ENCODE assay signal across 30 cellular contexts in genomic region chr9:128285033-128285784, GRCh38. TPM values are rescaled to one million over a fixed set of nuclear protein-coding genes. Genes with fewer than 3 reads are reported as not detected.
DNase-seq lines count a peak whose midpoint lies in the region; ATAC-seq and TF ChIP-seq lines count a peak whose summit lies in the region.
"Had no signal": no experiment of that assay in that cellular context is flagged by ENCODE, and none has a peak within 500 bp of the region (broad histone marks: within the 10 kb centered on the region; RNA-seq: fewer than 3 reads in every experiment).

No MANE protein-coding gene starts in this region.

- H4K8ac ChIP-seq in neuronal stem cell (ENCODE audit: low read depth, low read length) = no peak overlapping the region

- ATAC-seq in CD8-positive, alpha-beta T cell = no peak
- ATAC-seq in PC-3 = no peak

- H2BK5ac ChIP-seq in neuronal stem cell (ENCODE audit: low read length) = no peak overlapping the region

- no peak overlapping the region for H3K4me2 ChIP-seq in neuronal stem cell (ENCODE audit: insufficient read depth, low read length, poor library complexity, severe bottlenecking)
- no peak overlapping the region for H3K4me2 ChIP-seq in PC-3 (ENCODE audit: low read length)

- H3K4me3 ChIP-seq in neuronal stem cell (ENCODE audit: low read length in 2 of 2) = no peak overlapping the region
- no peak overlapping the region for H3K4me3 ChIP-seq in CD8-positive, alpha-beta T cell (ENCODE audit: low read depth, low read length)
- H3K4me3 ChIP-seq in PC-3 (ENCODE audit: low read length) = no peak overlapping the region
- H3K4me3 ChIP-seq: colonic mucosa, sigmoid colon, stomach, tibial nerve had no signal

- H3K14ac ChIP-seq in neuronal stem cell (ENCODE audit: low read length) = no peak overlapping the region

- no peak overlapping the region for H2BK12ac ChIP-seq in neuronal stem cell (ENCODE audit: low read length)

- H3K27me3 ChIP-seq in neuronal stem cell (ENCODE audit: control insufficient read depth in 3 of 3, insufficient read depth in 3 of 3, low read depth in 1 of 3, low read length in 3 of 3) = no peaks in the 10 kb centered on the region
- H3K27me3 ChIP-seq in CD8-positive, alpha-beta T cell (ENCODE audit: insufficient read depth, low read length) = no peaks in the 10 kb centered on the region
- no peaks in the 10 kb centered on the region for H3K27me3 ChIP-seq in PC-3 (ENCODE audit: low read length)
- H3K27me3 ChIP-seq: colonic mucosa, sigmoid colon, stomach, tibial nerve had no signal

- H4K91ac ChIP-seq in neuronal stem cell (ENCODE audit: low read depth, low read length, poor library complexity) = no peak overlapping the region

- no peak overlapping the region for H3K4me3 Mint-ChIP-seq in CD8-positive, alpha-beta T cell
- H3K4me3 Mint-ChIP-seq: activated naive CD8-positive, alpha-beta T cell treated with anti-CD3 and anti-CD28 coated beads, Interleukin-2, amount 10 ng/mL, durations not matched to agents 7 days and 5 days; activated T-cell treated with anti-CD3 and anti-CD28 coated beads, Interleukin-2, amount 50 U/mL, for 24 hours; IgD-negative memory B cell had no signal

- H2AFZ ChIP-seq in neuronal stem cell (ENCODE audit: low read length) (no peak overlapping the region), PC-3 (ENCODE audit: low read length) (no peak overlapping the region)

- CTCF ChIA-PET in CD8-positive, alpha-beta T cell (lab: Charles Lee) = interaction anchor here (1.6 kb wide), 1 partner anchor 10 kb away, joined by 4 read pairs; no protein-coding TSS in a partner anchor
- CTCF ChIA-PET in PC-3 (lab: Charles Lee) = interaction anchor here (0.5 kb wide), 1 partner anchor 136 kb away, joined by 6 read pairs; the partner anchor contains the start of gene CERCAM

- H3K36me3 Mint-ChIP-seq in CD8-positive, alpha-beta T cell = peaks cover 28% of the 10 kb centered on the region

- H3K23ac ChIP-seq in neuronal stem cell (ENCODE audit: low read depth, low read length, poor library complexity) = peak overlapping the region; percentile 81

- no TSS peak for BruUV-seq in PC-3 (replicated peaks; lab: Mats Ljungman, UMichigan)

- no CpG with 5 or more reads among the region's 12 CpGs for WGBS in neuronal stem cell (ENCODE audit: extremely low coverage in 2 of 2, insufficient read length in 2 of 2, insufficient replicate concordance in 1 of 2), 2 donors

- no peak overlapping the region for H2BK120ac ChIP-seq in neuronal stem cell (ENCODE audit: low read depth, low read length)

- no peaks in the 10 kb centered on the region for H4K20me1 ChIP-seq in PC-3 (ENCODE audit: low read length)

- H3F3A ChIP-seq in PC-3 (ENCODE audit: low read length, unreplicated experiment) = no peaks in the 10 kb centered on the region

- H3K4me1 ChIP-seq in neuronal stem cell (ENCODE audit: control insufficient read depth in 2 of 2, insufficient read depth in 1 of 2, low read depth in 1 of 2, low read length in 2 of 2) = no peaks in the 10 kb centered on the region
- H3K4me1 ChIP-seq in CD8-positive, alpha-beta T cell (ENCODE audit: insufficient read depth, low read length) = no peaks in the 10 kb centered on the region
- H3K4me1 ChIP-seq in PC-3 (ENCODE audit: insufficient read depth, low read length) = no peaks in the 10 kb centered on the region
- H3K4me1 ChIP-seq: colonic mucosa, tibial nerve had no signal

- no peak overlapping the region for H2BK15ac ChIP-seq in neuronal stem cell (ENCODE audit: low read length)

- H3K36me3 ChIP-seq in neuronal stem cell (replicated peaks in 1 of 2; ENCODE audit: control insufficient read depth in 2 of 2, insufficient read depth in 2 of 2, low read length in 2 of 2) = peaks cover 6 to 30% of the 10 kb centered on the region in 2 donors
- no peaks in the 10 kb centered on the region for H3K36me3 ChIP-seq in CD8-positive, alpha-beta T cell (ENCODE audit: insufficient read depth, low read length)
- H3K36me3 ChIP-seq in PC-3 (ENCODE audit: low read depth, low read length) = no peaks in the 10 kb centered on the region
- H3K36me3 ChIP-seq: colonic mucosa had no signal

- no peak overlapping the region for H3K18ac ChIP-seq in neuronal stem cell (ENCODE audit: low read length)

- H3K9me3 ChIP-seq in neuronal stem cell (replicated peaks in 1 of 2; ENCODE audit: control insufficient read depth in 2 of 2, insufficient read depth in 1 of 2, low read depth in 1 of 2, low read length in 2 of 2) (no peaks in the 10 kb centered on the region), PC-3 (ENCODE audit: low read length) (no peaks in the 10 kb centered on the region)
- no peaks in the 10 kb centered on the region for H3K9me3 ChIP-seq in CD8-positive, alpha-beta T cell (ENCODE audit: low read length)
- H3K9me3 ChIP-seq: colonic mucosa, sigmoid colon, stomach, tibial nerve had no signal

- H3K9ac ChIP-seq in neuronal stem cell (ENCODE audit: low read depth, low read length, poor library complexity) = peak overlapping the region; percentile 30
- no peak overlapping the region for H3K9ac ChIP-seq in PC-3 (ENCODE audit: low read length)

- peaks cover under 1% of the 10 kb centered on the region for H3K4me1 Mint-ChIP-seq in CD8-positive, alpha-beta T cell (ENCODE audit: low read depth)
- H3K4me1 Mint-ChIP-seq: IgD-negative memory B cell had no signal

- intact Hi-C loops in CD8-positive, alpha-beta T cell (cut with DNase I, micrococcal nuclease) = no loop called here
- intact Hi-C loops in PC-3 (cut with micrococcal nuclease) = no loop called here

- H3K27ac ChIP-seq in neuronal stem cell (replicated peaks; ENCODE audit: low read length) (no peak overlapping the region), PC-3 (ENCODE audit: low read length) (no peak overlapping the region)
- H3K27ac ChIP-seq in CD8-positive, alpha-beta T cell (ENCODE audit: low read depth, low read length) = no peak overlapping the region
- H3K27ac ChIP-seq: 22Rv1, colonic mucosa, sigmoid colon, stomach, tibial nerve had no signal

- POLR2A ChIA-PET in CD8-positive, alpha-beta T cell (lab: Charles Lee) = interaction anchor here (0.6 kb wide), 1 partner anchor 477 kb away, joined by 4 read pairs; no protein-coding TSS in a partner anchor
- POLR2A ChIA-PET in PC-3 (lab: Charles Lee; ENCODE audit: unreplicated experiment) = no interaction called here

- no peaks in the 10 kb centered on the region for H3K9me2 ChIP-seq in PC-3 (replicated peaks; ENCODE audit: low read length)

- no peak overlapping the region for H3K4ac ChIP-seq in neuronal stem cell (ENCODE audit: low read length)

- H2AK5ac ChIP-seq in neuronal stem cell (ENCODE audit: low read depth, low read length) = no peak overlapping the region

- DNase-seq in DMS 273 (lab: John Stamatoyannopoulos, UW; ENCODE audit: unreplicated experiment) (peak; percentile 22), DMS 273 treated with DMSO at 0.1 percent for 48 hours (lab: John Stamatoyannopoulos, UW) (no peak), NAMALWA (ENCODE audit: low spot score) (peak; percentile 76), cerebellum (ENCODE audit: low spot score) (peak; percentile 58), neuronal stem cell (ENCODE audit: low spot score) (no peak), PC-3 (no peak), ureter (ENCODE audit: low spot score) (no peak)
- DNase-seq in CD8-positive, alpha-beta T cell = no peak
- DNase-seq: activated effector memory CD4-positive, alpha-beta T cell treated with anti-CD3 and anti-CD28 coated beads, Interleukin-2, amount 50 U/mL, for 16 hours; activated naive CD8-positive, alpha-beta T cell treated with anti-CD3 and anti-CD28 coated beads, Interleukin-2, amount 10 ng/mL, durations not matched to agents 7 days and 5 days; activated T-cell treated with anti-CD3 and anti-CD28 coated beads, Interleukin-2, amount 50 U/mL, for 24 hours; aorta; colonic mucosa; effector memory CD4-positive, alpha-beta T cell; EL; islet precursor cell; left ventricle myocardium superior; NCI-H1092; NCI-H1694; NCI-H510A treated with DMSO at 0.1 percent for 48 hours; nucleus accumbens; SHP77; sigmoid colon; stimulated activated CD4-positive, alpha-beta T cell treated with anti-CD3 and anti-CD28 coated beads, Interleukin-12 subunit alpha, Interleukin-12 subunit beta, amount 100 ng/mL, for 4 hours; stimulated activated CD4-positive, alpha-beta T cell treated with anti-CD3 and anti-CD28 coated beads, Interleukin-2, amount 100 ng/mL, for 48 hours; stomach; SW 1271 had no signal

- TF ChIP-seq CTCF in CD8-positive, alpha-beta T cell (IDR thresholded peaks at IDR 0.05) = no peak
- TF ChIP-seq CTCF in PC-3 (conservative IDR thresholded peaks at IDR 0.05; ENCODE audit: low read depth, low read length) = no peak

- H3K9me3 Mint-ChIP-seq in CD8-positive, alpha-beta T cell = no peaks in the 10 kb centered on the region
- H3K9me3 Mint-ChIP-seq: activated naive CD8-positive, alpha-beta T cell treated with anti-CD3 and anti-CD28 coated beads, Interleukin-2, amount 10 ng/mL, durations not matched to agents 7 days and 5 days; activated T-cell treated with anti-CD3 and anti-CD28 coated beads, Interleukin-2, amount 50 U/mL, for 24 hours; IgD-negative memory B cell had no signal

- no peak overlapping the region for H3K27ac Mint-ChIP-seq in CD8-positive, alpha-beta T cell
- H3K27ac Mint-ChIP-seq: activated naive CD8-positive, alpha-beta T cell treated with anti-CD3 and anti-CD28 coated beads, Interleukin-2, amount 10 ng/mL, durations not matched to agents 7 days and 5 days; activated T-cell treated with anti-CD3 and anti-CD28 coated beads, Interleukin-2, amount 50 U/mL, for 24 hours; IgD-negative memory B cell had no signal

- H3K79me1 ChIP-seq in neuronal stem cell (ENCODE audit: low read depth, low read length) = no peaks in the 10 kb centered on the region

- H3K79me2 ChIP-seq in PC-3 (ENCODE audit: low read length) = no peaks in the 10 kb centered on the region

- no peaks in the 10 kb centered on the region for H3K27me3 Mint-ChIP-seq in CD8-positive, alpha-beta T cell (ENCODE audit: low read depth)
- H3K27me3 Mint-ChIP-seq: activated naive CD8-positive, alpha-beta T cell treated with anti-CD3 and anti-CD28 coated beads, Interleukin-2, amount 10 ng/mL, durations not matched to agents 7 days and 5 days; activated T-cell treated with anti-CD3 and anti-CD28 coated beads, Interleukin-2, amount 50 U/mL, for 24 hours; IgD-negative memory B cell had no signal

RNA-seq across cellular contexts. Expression of gene SWI5, which starts 9.1 kb away (rescaled TPM):
- total RNA-seq in cerebellum = 10.5 TPM
- 21.5 TPM for polyA plus RNA-seq in neuronal stem cell (2013, experiment 1 of 2)
- 21.5 TPM for polyA plus RNA-seq in neuronal stem cell (2013, experiment 2 of 2)
- total RNA-seq in CD8-positive, alpha-beta T cell = 1 to 10 TPM; 3.5 to 4.3 TPM
- 63.1 and 66.8 TPM in 2 replicates for total RNA-seq in PC-3 (2014; rRNA removed)
- 21.9 TPM for total RNA-seq in ureter

RNA-seq across cellular contexts. Expression of gene GOLGA2, which starts 9.4 kb away (rescaled TPM):
- total RNA-seq in cerebellum (50.3 TPM), PC-3 (2014; rRNA removed) (60.5 and 86.1 TPM in 2 replicates), ureter (125 TPM)
- polyA plus RNA-seq in neuronal stem cell (2013, experiment 1 of 2) = 29.3 TPM
- 30.6 TPM for polyA plus RNA-seq in neuronal stem cell (2013, experiment 2 of 2)
- total RNA-seq in CD8-positive, alpha-beta T cell = 10 to 100 TPM; 49.9 to 59.0 TPM

RNA-seq across cellular contexts. Expression of gene TRUB2, which starts 37.0 kb away (rescaled TPM):
- 12.8 TPM for total RNA-seq in cerebellum
- polyA plus RNA-seq in neuronal stem cell (2013, experiment 1 of 2) = 14.5 TPM
- 14.5 TPM for polyA plus RNA-seq in neuronal stem cell (2013, experiment 2 of 2)
- total RNA-seq in CD8-positive, alpha-beta T cell = 10 to 100 TPM in 1 of 2 experiments, 1 to 10 TPM in 1; 9.8 to 12.9 TPM
- total RNA-seq in PC-3 (2014; rRNA removed) = 24.9 and 32.2 TPM in 2 replicates
- 32.7 TPM for total RNA-seq in ureter

RNA-seq across cellular contexts. Expression of gene COQ4, which starts 37.4 kb away (rescaled TPM):
- total RNA-seq in cerebellum (33.6 TPM), PC-3 (2014; rRNA removed) (28.1 and 31.3 TPM in 2 replicates), ureter (91.8 TPM)
- 39.1 TPM for polyA plus RNA-seq in neuronal stem cell (2013, experiment 1 of 2)
- polyA plus RNA-seq in neuronal stem cell (2013, experiment 2 of 2) = 39.2 TPM
- total RNA-seq in CD8-positive, alpha-beta T cell = 10 to 100 TPM; 18.2 to 20.1 TPM

RNA-seq across cellular contexts. Expression of gene SLC27A4, which starts 55.1 kb away (rescaled TPM):
- total RNA-seq in cerebellum (20.1 TPM), PC-3 (2014; rRNA removed) (39.1 and 41.1 TPM in 2 replicates), ureter (37.1 TPM)
- 6.1 TPM for polyA plus RNA-seq in neuronal stem cell (2013, experiment 1 of 2)
- polyA plus RNA-seq in neuronal stem cell (2013, experiment 2 of 2) = 5.4 TPM
- 1 to 10 TPM; 2.2 to 2.4 TPM for total RNA-seq in CD8-positive, alpha-beta T cell

Comparison
In these comparisons a context has a peak if more than half of its experiments do, and no peak if none do; other contexts are left out.
1. DNase-seq: peak in DMS 273 (single experiment), NAMALWA (single experiment) and cerebellum (single experiment); none in DMS 273 treated with DMSO at 0.1 percent for 48 hours (single experiment), neuronal stem cell (single experiment), CD8-positive, alpha-beta T cell (0 of 7), PC-3 (single experiment) and ureter (single experiment).